27 cellular contexts compared by ENCODE assay signal in the genomic region with DNA sequence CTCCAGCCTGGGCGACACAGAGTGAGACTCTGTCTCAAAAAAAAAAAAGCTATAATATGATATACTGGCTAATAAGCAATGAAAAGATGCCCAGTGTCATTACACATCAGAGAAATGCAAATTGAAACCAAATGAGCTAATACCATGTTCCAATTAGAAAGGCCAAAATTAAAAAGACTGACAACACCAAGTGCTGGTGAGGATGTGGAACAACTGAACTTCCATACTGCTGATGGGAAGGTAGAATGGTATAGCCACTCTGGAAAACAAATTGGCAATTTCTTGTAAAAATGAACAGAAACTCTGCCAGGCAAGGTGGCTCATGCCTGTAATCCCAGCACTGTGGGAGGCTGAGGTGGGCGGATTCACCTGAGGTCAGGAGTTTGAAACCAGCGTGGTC.
"Had no signal": no experiment of that assay in that cellular context is flagged by ENCODE, and none has a peak within 500 bp of the region (broad histone marks: within the 10 kb centered on the region; RNA-seq: fewer than 3 reads in every experiment).

No MANE protein-coding gene starts in this region.

- H3K9me3 Mint-ChIP-seq: natural killer cell; stimulated activated memory B cell treated with anti-CD40 and anti-IgM and Interleukin-4, amounts not matched to agents 10 μg/mL and 1 μg/mL and 100 μg/mL, for 72 hours; stimulated activated naive CD8-positive, alpha-beta T cell treated with anti-CD3 and anti-CD28 coated beads, Interleukin-15, amount 100 ng/mL, for 72 hours; type B pancreatic cell had no signal

- H3K27ac Mint-ChIP-seq: natural killer cell; nephron; neural progenitor cell; progenitor cell of endocrine pancreas; stimulated activated memory B cell treated with anti-CD40 and anti-IgM and Interleukin-4, amounts not matched to agents 10 μg/mL and 1 μg/mL and 100 μg/mL, for 72 hours; stimulated activated naive CD8-positive, alpha-beta T cell treated with anti-CD3 and anti-CD28 coated beads, Interleukin-15, amount 100 ng/mL, for 72 hours; type B pancreatic cell had no signal

- ATAC-seq: naive thymus-derived CD4-positive, alpha-beta T cell; natural killer cell; psoas muscle; right cardiac atrium; right lobe of liver; stimulated activated memory B cell treated with anti-CD40 and anti-IgM and Interleukin-4, amounts not matched to agents 10 μg/mL and 1 μg/mL and 100 μg/mL, for 72 hours; stimulated activated naive CD8-positive, alpha-beta T cell treated with anti-CD3 and anti-CD28 coated beads, Interleukin-15, amount 100 ng/mL, for 72 hours; stimulated activated naive CD8-positive, alpha-beta T cell treated with anti-CD3 and anti-CD28 coated beads, Interleukin-15, Interleukin-2, amounts not matched to agents 100 U/mL and 50 U/mL, for 24 hours; upper lobe of right lung had no signal

- H3K27me3 Mint-ChIP-seq: stimulated activated naive CD8-positive, alpha-beta T cell treated with anti-CD3 and anti-CD28 coated beads, Interleukin-15, amount 100 ng/mL, for 72 hours had no signal

- H3K36me3 Mint-ChIP-seq: natural killer cell; neural progenitor cell; stimulated activated memory B cell treated with anti-CD40 and anti-IgM and Interleukin-4, amounts not matched to agents 10 μg/mL and 1 μg/mL and 100 μg/mL, for 72 hours; type B pancreatic cell had no signal

- FAIRE-seq: small intestine had no signal

- H3K4me3 Mint-ChIP-seq: naive thymus-derived CD4-positive, alpha-beta T cell; natural killer cell; nephron; neural progenitor cell; stimulated activated memory B cell treated with anti-CD40 and anti-IgM and Interleukin-4, amounts not matched to agents 10 μg/mL and 1 μg/mL and 100 μg/mL, for 72 hours; stimulated activated naive CD8-positive, alpha-beta T cell treated with anti-CD3 and anti-CD28 coated beads, Interleukin-15, amount 100 ng/mL, for 72 hours; type B pancreatic cell had no signal

- DNase-seq: naive thymus-derived CD4-positive, alpha-beta T cell; natural killer cell; occipital lobe; ovary; posterior cingulate gyrus; psoas muscle; right cardiac atrium; right lobe of liver; sigmoid colon; small intestine; stimulated activated CD4-positive, alpha-beta T cell treated with anti-CD3 and anti-CD28 coated beads, Interleukin-2, amount 100 ng/mL, for 24 hours; stimulated activated CD4-positive, alpha-beta T cell treated with anti-CD3 and anti-CD28 coated beads, Interleukin-2, amount 100 ng/mL, for 48 hours; stimulated activated CD4-positive, alpha-beta T cell treated with anti-CD3 and anti-CD28 coated beads, Interleukin-4, amount 100 ng/mL, for 24 hours; stimulated activated naive CD4-positive, alpha-beta T cell; stimulated activated naive CD8-positive, alpha-beta T cell treated with anti-CD3 and anti-CD28 coated beads, Interleukin-15, amount 100 ng/mL, for 72 hours; stimulated activated naive CD8-positive, alpha-beta T cell treated with anti-CD3 and anti-CD28 coated beads, Interleukin-15, Interleukin-2, amounts not matched to agents 100 U/mL and 50 U/mL, for 24 hours; substantia nigra; testis; tibial artery; transverse colon; upper lobe of right lung; uterus had no signal

- H3K4me1 Mint-ChIP-seq: natural killer cell; nephron; neural progenitor cell; stimulated activated memory B cell treated with anti-CD40 and anti-IgM and Interleukin-4, amounts not matched to agents 10 μg/mL and 1 μg/mL and 100 μg/mL, for 72 hours; stimulated activated naive CD8-positive, alpha-beta T cell treated with anti-CD3 and anti-CD28 coated beads, Interleukin-15, amount 100 ng/mL, for 72 hours had no signal
